Comparison of ENCODE assay signal across 1 cellular context in the genomic region with DNA sequence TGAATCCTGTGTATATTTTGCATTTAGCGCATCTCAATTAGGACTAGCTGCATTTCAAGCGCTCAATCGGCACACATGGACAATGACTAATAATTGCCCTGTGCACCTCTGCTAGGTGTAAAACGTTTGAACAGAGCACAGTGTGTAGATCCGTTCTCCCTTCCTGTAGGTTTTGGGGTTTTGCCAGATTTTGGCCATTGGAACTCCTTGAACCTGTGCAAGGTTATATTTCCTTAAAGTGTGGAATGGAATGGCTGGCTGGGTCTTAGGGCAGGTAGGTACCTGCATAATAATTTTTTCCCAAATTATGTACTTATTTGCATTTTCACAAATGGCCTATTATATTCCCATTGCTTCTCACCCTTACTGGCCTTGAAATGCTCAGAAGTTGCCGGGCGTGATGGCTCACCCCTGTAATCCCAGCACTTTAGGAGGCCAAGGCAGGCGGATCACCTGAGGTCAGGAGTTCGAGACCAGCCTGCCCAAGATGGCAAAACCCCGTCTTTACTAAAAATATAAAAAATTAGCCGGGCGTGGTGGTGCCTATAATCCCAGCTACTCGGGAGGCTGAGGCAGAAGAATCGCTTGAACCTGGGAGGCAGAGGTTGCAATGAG.
TF ChIP-seq lines count a peak whose summit lies in the region.

No MANE protein-coding gene starts in this region.

TF ChIP-seq in IMR-90, 13 proteins besides CTCF, POLR2A, EP300 and RAD21 (continued from another document):
- TF ChIP-seq FOS (IDR thresholded peaks at IDR 0.05; ENCODE audit: low read depth, low read length) (peak; percentile 6; the same call in 1 of the 2 replicates), NFE2L2 (IDR thresholded peaks at IDR 0.05; ENCODE audit: low read depth, low read length) (no peak), USF2 (IDR thresholded peaks at IDR 0.05; ENCODE audit: low read depth, low read length) (no peak), RFX5 (IDR thresholded peaks at IDR 0.05; ENCODE audit: low read depth, low read length) (peak; percentile 6; the same call in 1 of the 2 replicates), ELK1 (IDR thresholded peaks at IDR 0.05; ENCODE audit: borderline replicate concordance, low read depth, low read length) (no peak), SMC3 (IDR thresholded peaks at IDR 0.05; ENCODE audit: low read depth, low read length) (no peak), MAZ (IDR thresholded peaks at IDR 0.05; ENCODE audit: borderline replicate concordance, low read depth, low read length) (no peak)
